In the genomic region with DNA sequence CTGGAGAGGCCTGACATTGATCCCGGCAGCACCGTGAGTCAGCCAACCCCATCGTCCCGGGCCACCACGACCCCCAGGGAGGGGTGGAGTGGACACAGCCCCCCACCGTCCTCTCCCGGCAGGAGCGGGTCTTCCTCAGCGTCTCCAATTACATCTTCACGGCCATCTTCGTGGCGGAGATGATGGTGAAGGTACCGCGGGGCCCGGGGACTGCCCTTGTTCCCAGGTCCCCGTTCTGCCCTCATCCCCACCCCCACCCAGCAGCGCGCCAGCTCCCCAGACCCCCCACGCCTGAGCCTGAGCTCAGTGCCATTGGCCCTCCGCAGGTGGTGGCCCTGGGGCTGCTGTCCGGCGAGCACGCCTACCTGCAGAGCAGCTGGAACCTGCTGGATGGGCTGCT, we compare ENCODE assay signal across 39 cellular contexts. TPM values are rescaled to one million over a fixed set of nuclear protein-coding genes. Genes with fewer than 3 reads are reported as not detected.
"Had no signal": no experiment of that assay in that cellular context is flagged by ENCODE, and none has a peak within 500 bp of the region (broad histone marks: within the 10 kb centered on the region; RNA-seq: fewer than 3 reads in every experiment).

No MANE protein-coding gene starts in this region.

- H3K36me3 ChIP-seq: MG63 had no signal

- H3K27me3 ChIP-seq: MG63 had no signal

- H3K4me3 ChIP-seq: MG63 had no signal

- H3K9me3 ChIP-seq: MG63 had no signal

- DNase-seq: MG63, MM.1S, MV-4-11, NCI-H1048, NCI-H1092, NCI-H1092 treated with DMSO at 0.1 percent for 48 hours, NCI-H1105, NCI-H1105 treated with DMSO at 0.1 percent for 48 hours, NCI-H1417, NCI-H1417 treated with DMSO at 0.1 percent for 48 hours, NCI-H1436, NCI-H1436 treated with DMSO at 0.1 percent for 48 hours, NCI-H146, NCI-H1694, NCI-H1694 treated with DMSO at 0.1 percent for 48 hours, NCI-H187, NCI-H187 treated with DMSO at 0.1 percent for 48 hours, NCI-H1930, NCI-H2029, NCI-H2029 treated with DMSO at 0.1 percent for 48 hours, NCI-H2081, NCI-H2081 treated with DMSO at 0.1 percent for 48 hours, NCI-H2107, NCI-H2171, NCI-H2171 treated with DMSO at 0.1 percent for 48 hours, NCI-H2227 treated with DMSO at 0.1 percent for 48 hours, NCI-H226, NCI-H345, NCI-H446, NCI-H446 treated with DMSO at 0.1 percent for 48 hours, NCI-H510A, NCI-H510A treated with DMSO at 0.1 percent for 48 hours, NCI-H524, NCI-H524 treated with DMSO at 0.1 percent for 48 hours, NCI-H526 had no signal

RNA-seq across cellular contexts. Expression of a gene that starts 14.6 kb away (rescaled TPM):
- total RNA-seq: LHCN-M2, M059J, MCF 10A, NCI-H460 had no signal

RNA-seq across cellular contexts. Expression of a gene that starts 19.5 kb away (rescaled TPM):
- total RNA-seq: LHCN-M2, M059J, MCF 10A, NCI-H460 had no signal

RNA-seq across cellular contexts. Expression of a gene that starts 30.0 kb away (rescaled TPM):
- total RNA-seq: LHCN-M2, M059J, MCF 10A, NCI-H460 had no signal

RNA-seq across cellular contexts. Expression of a gene that starts 45.4 kb away (rescaled TPM):
- total RNA-seq: LHCN-M2, M059J, MCF 10A, NCI-H460 had no signal

RNA-seq across cellular contexts. Expression of a gene that starts 57.6 kb away (rescaled TPM):
- total RNA-seq: LHCN-M2, MCF 10A had no signal
